Comparison of ENCODE assay signal across 23 cellular contexts in genomic region chr3:23221136-23221535, GRCh38. TPM values are rescaled to one million over a fixed set of nuclear protein-coding genes. Genes with fewer than 3 reads are reported as not detected.
A peak's percentile ranks its signal among the peaks of the same experiment; 100 is the strongest.
DNase-seq lines count a peak whose midpoint lies in the region; ATAC-seq, FAIRE-seq and TF ChIP-seq lines count a peak whose summit lies in the region.
"Had no signal": no experiment of that assay in that cellular context is flagged by ENCODE, and none has a peak within 500 bp of the region (broad histone marks: within the 10 kb centered on the region; RNA-seq: fewer than 3 reads in every experiment).

No MANE protein-coding gene starts in this region.

- H3K36me3 ChIP-seq in gastroesophageal sphincter = no peaks in the 10 kb centered on the region
- H3K36me3 ChIP-seq in HepG2 (replicated peaks in 1 of 2; ENCODE audit: control insufficient read depth in 1 of 2, insufficient read depth in 2 of 2, low read length in 2 of 2) = no peaks in the 10 kb centered on the region

- H3K27me3 ChIP-seq in gastroesophageal sphincter (no peaks in the 10 kb centered on the region), HepG2 (ENCODE audit: control insufficient read depth in 1 of 2, insufficient read depth in 2 of 2, low read length in 2 of 2) (no peaks in the 10 kb centered on the region)
- H3K27me3 ChIP-seq: body of pancreas had no signal

- H3K27ac Mint-ChIP-seq in stimulated activated naive CD8-positive, alpha-beta T cell treated with anti-CD3 and anti-CD28 coated beads, Interleukin-15, Interleukin-2, amounts not matched to agents 100 ng/mL and 50 ng/mL, for 24 hours = no peak overlapping the region
- H3K27ac Mint-ChIP-seq: activated naive CD4-positive, alpha-beta T cell treated with anti-CD3 and anti-CD28 coated beads, Interleukin-2, amount 50 U/mL, for 72 hours; activated T-cell treated with anti-CD3 and anti-CD28 coated beads, Interleukin-2, amount 50 U/mL, for 72 hours; CD4-positive, CD25-positive, alpha-beta regulatory T cell; nephron; T-cell; WTC11 had no signal

- peaks cover 27% of the 10 kb centered on the region for H3K36me3 Mint-ChIP-seq in stimulated activated naive CD8-positive, alpha-beta T cell treated with anti-CD3 and anti-CD28 coated beads, Interleukin-15, Interleukin-2, amounts not matched to agents 100 ng/mL and 50 ng/mL, for 24 hours (ENCODE audit: low read depth)
- H3K36me3 Mint-ChIP-seq: T-cell had no signal

- no peaks in the 10 kb centered on the region for H3K79me2 ChIP-seq in HepG2 (ENCODE audit: insufficient read depth, low read length)

- H3K9me3 ChIP-seq in gastroesophageal sphincter (no peaks in the 10 kb centered on the region), HepG2 (ENCODE audit: low read length) (no peaks in the 10 kb centered on the region)
- H3K9me3 ChIP-seq: body of pancreas had no signal

- H3K27ac ChIP-seq in coronary artery = no peak overlapping the region
- H3K27ac ChIP-seq in gastroesophageal sphincter = no peak overlapping the region
- H3K27ac ChIP-seq in HepG2 (ENCODE audit: extremely low read length, insufficient read depth, low read length) = no peak overlapping the region

- WGBS in gastroesophageal sphincter (ENCODE audit: low coverage in 1 of 2), 2 donors = 70 to 80% methylated on average over 1 to 3 of the region's 3 CpGs
- 62% methylated on average over 3 of the region's 3 CpGs for WGBS in HepG2 (ENCODE audit: low lambda C conversion rate)

- no peak for TF ChIP-seq CTCF in coronary artery (IDR thresholded peaks at IDR 0.05)
- no peak for TF ChIP-seq CTCF in gastroesophageal sphincter (IDR thresholded peaks at IDR 0.05)
- no peak for TF ChIP-seq CTCF in HepG2 (CRISPR knock-in tag; IDR thresholded peaks at IDR 0.05)

- H3K9me3 Mint-ChIP-seq in stimulated activated naive CD8-positive, alpha-beta T cell treated with anti-CD3 and anti-CD28 coated beads, Interleukin-15, Interleukin-2, amounts not matched to agents 100 ng/mL and 50 ng/mL, for 24 hours = peaks cover 15% of the 10 kb centered on the region

- TF ChIP-seq EP300 in gastroesophageal sphincter (IDR thresholded peaks at IDR 0.05) = no peak
- no peak for TF ChIP-seq EP300 in HepG2 (IDR thresholded peaks at IDR 0.05; ENCODE audit: low read depth in 2 of 2, low read length in 2 of 2)
- no peak for TF ChIP-seq EP300 in HepG2 (CRISPR knock-in tag; IDR thresholded peaks at IDR 0.05; ENCODE audit: borderline replicate concordance)

- CTCF ChIA-PET in HepG2 (lab: Yijun Ruan, JAX; ENCODE audit: low intra/inter-chr PET ratio, low total read pairs) = no interaction called here

- H3K4me1 Mint-ChIP-seq in stimulated activated naive CD8-positive, alpha-beta T cell treated with anti-CD3 and anti-CD28 coated beads, Interleukin-15, Interleukin-2, amounts not matched to agents 100 ng/mL and 50 ng/mL, for 24 hours (ENCODE audit: low read depth) = peaks cover 44% of the 10 kb centered on the region

- no peak for FAIRE-seq in HepG2 (lab: Jason Lieb, UNC)
- FAIRE-seq: colon, keratinocyte had no signal

- BruUV-seq in HepG2 (replicated peaks; lab: Mats Ljungman, UMichigan) = no TSS peak

- no peak for TF ChIP-seq RAD21 in HepG2 (CRISPR knock-in tag; IDR thresholded peaks at IDR 0.05)

- POLR2A ChIA-PET in HepG2 (lab: Yijun Ruan, JAX) = no interaction called here

- H4K20me1 ChIP-seq in HepG2 (ENCODE audit: insufficient read depth, low read length) = no peaks in the 10 kb centered on the region

- H3K4me2 ChIP-seq in HepG2 (ENCODE audit: low read depth, low read length) = no peak overlapping the region

- DNase-seq in stimulated activated naive CD8-positive, alpha-beta T cell treated with anti-CD3 and anti-CD28 coated beads, Interleukin-15, Interleukin-2, amounts not matched to agents 100 U/mL and 50 U/mL, for 24 hours = no peak
- DNase-seq in NOMO-1 treated with dmso at 0.1 percent for 144 hours (lab: John Stamatoyannopoulos, UW; ENCODE audit: unreplicated experiment) (peak; percentile 86), coronary artery (ENCODE audit: low spot score) (no peak), AG08395 (ENCODE audit: low spot score) (no peak), HepG2 (ENCODE audit: low spot score) (no peak)
- DNase-seq: activated T-cell treated with anti-CD3 and anti-CD28 coated beads, Interleukin-2, amount 50 U/mL, for 72 hours; body of pancreas; CD4-positive, CD25-positive, alpha-beta regulatory T cell; DMS53; hypothalamus; mesenchymal stem cell; NCI-H1436 treated with DMSO at 0.1 percent for 48 hours; NCI-H2171 treated with DMSO at 0.1 percent for 48 hours; stimulated activated CD8-positive, alpha-beta memory T cell treated with anti-CD3 and anti-CD28 coated beads, Interleukin-4, amount 100 ng/mL, for 48 hours; T-cell had no signal

- no peak overlapping the region for H2AFZ ChIP-seq in HepG2 (ENCODE audit: low read length)

- H3K4me1 ChIP-seq in gastroesophageal sphincter = peaks cover 0 to 41% (median 4%) of the 10 kb centered on the region in 3 donors
- H3K4me1 ChIP-seq in HepG2 (ENCODE audit: insufficient read depth, low read length) = no peaks in the 10 kb centered on the region

- H3K4me3 ChIP-seq in coronary artery (peak overlapping the region; percentile 20), gastroesophageal sphincter (no peak overlapping the region), HepG2 (replicated peaks in 1 of 3; ENCODE audit: insufficient read depth in 1 of 3, low read depth in 2 of 3, low read length in 3 of 3) (no peak overlapping the region)
- H3K4me3 ChIP-seq: body of pancreas had no signal

- H3K27me3 Mint-ChIP-seq in stimulated activated naive CD8-positive, alpha-beta T cell treated with anti-CD3 and anti-CD28 coated beads, Interleukin-15, Interleukin-2, amounts not matched to agents 100 ng/mL and 50 ng/mL, for 24 hours = no peaks in the 10 kb centered on the region
- H3K27me3 Mint-ChIP-seq: CD4-positive, CD25-positive, alpha-beta regulatory T cell; T-cell had no signal

- no peak for ATAC-seq in stimulated activated naive CD8-positive, alpha-beta T cell treated with anti-CD3 and anti-CD28 coated beads, Interleukin-15, Interleukin-2, amounts not matched to agents 100 U/mL and 50 U/mL, for 24 hours
- ATAC-seq in gastroesophageal sphincter = no peak
- no peak for ATAC-seq in HepG2
- ATAC-seq in HG02981 (IDR thresholded peaks at IDR 0.05; ENCODE audit: unreplicated experiment) = no peak
- ATAC-seq: activated naive CD4-positive, alpha-beta T cell treated with anti-CD3 and anti-CD28 coated beads, Interleukin-2, amount 50 U/mL, for 72 hours; activated T-cell treated with anti-CD3 and anti-CD28 coated beads, Interleukin-2, amount 50 U/mL, for 72 hours; body of pancreas; T-cell; WTC11 had no signal

- peak overlapping the region; percentile 24 for H3K4me3 Mint-ChIP-seq in stimulated activated naive CD8-positive, alpha-beta T cell treated with anti-CD3 and anti-CD28 coated beads, Interleukin-15, Interleukin-2, amounts not matched to agents 100 ng/mL and 50 ng/mL, for 24 hours
- H3K4me3 Mint-ChIP-seq: activated T-cell treated with anti-CD3 and anti-CD28 coated beads, Interleukin-2, amount 50 U/mL, for 72 hours; CD4-positive, CD25-positive, alpha-beta regulatory T cell; nephron; WTC11 had no signal

- intact Hi-C loops in HepG2 (cut with micrococcal nuclease; ENCODE audit: unreplicated experiment) = no loop called here

- in situ Hi-C loops in HepG2 (cut with HindIII; ENCODE audit: extremely low pct_ligation_motif_present, low pct_unique_long_range_greater_than_20kb) = no loop called here

- TF ChIP-seq POLR2A in gastroesophageal sphincter (IDR thresholded peaks at IDR 0.05) = no peak
- TF ChIP-seq POLR2A in HepG2 (IDR thresholded peaks at IDR 0.05; ENCODE audit: insufficient read depth in 1 of 2, low read depth in 2 of 2, low read length in 2 of 2) = no peak

- H3K9ac ChIP-seq in HepG2 (ENCODE audit: insufficient read depth, low read depth, low read length) = no peak overlapping the region

TF ChIP-seq in HepG2, 621 proteins besides CTCF, POLR2A, EP300 and RAD21 (continues in another document):
- TF ChIP-seq CENPT (CRISPR knock-in tag; IDR thresholded peaks at IDR 0.05; ENCODE audit: low read depth) = no peak
- no peak for TF ChIP-seq PLSCR1 (CRISPR knock-in tag; IDR thresholded peaks at IDR 0.05; ENCODE audit: borderline replicate concordance)
- TF ChIP-seq CHD2 (IDR thresholded peaks at IDR 0.05; ENCODE audit: low read depth, low read length) = no peak
- no peak for TF ChIP-seq SCMH1 (CRISPR knock-in tag; IDR thresholded peaks at IDR 0.05; ENCODE audit: borderline replicate concordance)
- TF ChIP-seq ZNF441 (CRISPR knock-in tag; IDR thresholded peaks at IDR 0.05; ENCODE audit: borderline replicate concordance) = no peak
- TF ChIP-seq ZMYM4 (CRISPR knock-in tag; IDR thresholded peaks at IDR 0.05) = no peak

RNA-seq across cellular contexts. Expression of gene UBE2E2, which starts 18.0 kb away (rescaled TPM):
- total RNA-seq in gastroesophageal sphincter (100 to 1,000 TPM in 1 of 4 donors, 10 to 100 TPM in 3; 35.8 to 114 (median 70.2) TPM), HepG2 (2016; rRNA removed; fragmentation: Illumina TruSeq; extraction: Trizol) (0.77 and 0.81 TPM in 2 replicates)
- total RNA-seq in HepG2 (2016; cell fraction: cytosol; rRNA removed; fragmentation: Illumina TruSeq; extraction: Trizol; ENCODE audit: low read depth) = 0.91 and 1.2 TPM in 2 replicates
- total RNA-seq in HepG2 (2016; cell fraction: insoluble cytoplasmic fraction; rRNA removed; fragmentation: Illumina TruSeq; extraction: Trizol) = 0.73 and 2.1 TPM in 2 replicates
- 1.3 and 2.3 TPM in 2 replicates for total RNA-seq in HepG2 (2016; cell fraction: membrane; rRNA removed; fragmentation: Illumina TruSeq; extraction: Trizol)
- 0.72 and 1.4 TPM in 2 replicates for total RNA-seq in HepG2 (2016; cell fraction: nucleus; rRNA removed; fragmentation: Illumina TruSeq; extraction: Trizol)
- polyA plus RNA-seq in HepG2 (2011; rRNA removed) = 1.5 and 1.6 TPM in 2 replicates
- 1.4 and 2.9 TPM in 2 replicates for polyA plus RNA-seq in HepG2 (2011; cell fraction: cytosol; rRNA removed)
- 1.6 and 2.5 TPM in 2 replicates for polyA plus RNA-seq in HepG2 (2011; cell fraction: nucleus; rRNA removed)
- 1.2 and 1.6 TPM in 2 replicates for polyA plus RNA-seq in HepG2 (2012)
- polyA plus RNA-seq in HepG2 (2016; cell fraction: cytosol; fragmentation: Illumina TruSeq; extraction: Trizol; ENCODE audit: low read depth) = 0.42 and 0.97 TPM in 2 replicates
- polyA plus RNA-seq in HepG2 (2016; cell fraction: insoluble cytoplasmic fraction; fragmentation: Illumina TruSeq; extraction: Trizol; ENCODE audit: low read depth) = 0.75 and 1.1 TPM in 2 replicates
- polyA plus RNA-seq in HepG2 (2016; cell fraction: membrane; fragmentation: Illumina TruSeq; extraction: Trizol; ENCODE audit: low read depth) = 1.2 and 1.8 TPM in 2 replicates
- polyA plus RNA-seq in HepG2 (2016; cell fraction: nucleus; fragmentation: Illumina TruSeq; extraction: Trizol; ENCODE audit: insufficient read depth, low read depth) = 0.52 and 1.6 TPM in 2 replicates
- 0.90 and 11.7 TPM in 2 replicates for polyA minus RNA-seq in HepG2 (2011; rRNA and poly(A)+ RNA removed; ENCODE audit: low replicate concordance)
- polyA minus RNA-seq in HepG2 (2011; cell fraction: cytosol; rRNA and poly(A)+ RNA removed) = 0.70 and 2.5 TPM in 2 replicates
- 2.2 and 6.5 TPM in 2 replicates for polyA minus RNA-seq in HepG2 (2011; cell fraction: nucleus; rRNA and poly(A)+ RNA removed)

Comparison
In these comparisons a context has a peak if more than half of its experiments do, and no peak if none do; other contexts are left out.
1. RNA of gene UBE2E2, which starts 18.0 kb away (total RNA-seq): 35.8 to 114 TPM in gastroesophageal sphincter; 0.72 to 2.3 TPM in HepG2; every median in the first group is over 10 times any median in the second.